15 cellular contexts compared by ENCODE assay signal in genomic region chr2:75716406-75716805, GRCh38. TPM values are rescaled to one million over a fixed set of nuclear protein-coding genes. Genes with fewer than 3 reads are reported as not detected.
DNase-seq lines count a peak whose midpoint lies in the region; ATAC-seq and TF ChIP-seq lines count a peak whose summit lies in the region.
"Had no signal": no experiment of that assay in that cellular context is flagged by ENCODE, and none has a peak within 500 bp of the region (broad histone marks: within the 10 kb centered on the region; RNA-seq: fewer than 3 reads in every experiment).

No MANE protein-coding gene starts in this region.

- H3K9me3 ChIP-seq in sigmoid colon, result no peaks in the 10 kb centered on the region

- H3K27ac ChIP-seq in dorsolateral prefrontal cortex, result no peak overlapping the region
- no peak overlapping the region for H3K27ac ChIP-seq in sigmoid colon
- H3K27ac ChIP-seq: hepatocyte had no signal

- TF ChIP-seq POLR2A in sigmoid colon (IDR thresholded peaks at IDR 0.05), result no peak

- ATAC-seq in HG02571 (IDR thresholded peaks at IDR 0.05; ENCODE audit: unreplicated experiment), result no peak
- ATAC-seq: activated T-helper 17 cell treated with anti-CD3 and anti-CD28 coated beads, Interleukin-2, amount 50 U/mL, for 72 hours had no signal

- no peaks in the 10 kb centered on the region for H3K36me3 ChIP-seq in sigmoid colon

- WGBS in sigmoid colon, 2 donors, result 61 to 74% methylated on average over 3 of the region's 3 CpGs

- H3K4me3 ChIP-seq in dorsolateral prefrontal cortex (no peak overlapping the region), sigmoid colon (no peak overlapping the region)
- H3K4me3 ChIP-seq: hepatocyte had no signal

- no peak for TF ChIP-seq EP300 in sigmoid colon (IDR thresholded peaks at IDR 0.05)

- no peaks in the 10 kb centered on the region for H3K27me3 ChIP-seq in dorsolateral prefrontal cortex
- H3K27me3 ChIP-seq in sigmoid colon, result no peaks in the 10 kb centered on the region
- H3K27me3 ChIP-seq: hepatocyte had no signal

- peaks cover 0 to 2% (median under 1%) of the 10 kb centered on the region in 4 donors for H3K4me1 ChIP-seq in sigmoid colon

- intact Hi-C loops in dorsolateral prefrontal cortex (cut with DNase I), result no loop called here
- intact Hi-C loops in sigmoid colon (cut with DNase I), result no loop called here

- TF ChIP-seq CTCF in dorsolateral prefrontal cortex (IDR thresholded peaks at IDR 0.05 in 54 of 56, conservative IDR thresholded peaks at IDR 0.05 in 2 of 56; ENCODE audit: low read depth in 1 of 56, partially characterized antibody in 56 of 56) (peak in 54 of 56 donors; percentile 22 to 74 (median 42)), sigmoid colon (IDR thresholded peaks at IDR 0.05) (no peak)

- DNase-seq in NCI-H2171 treated with DMSO at 0.1 percent for 48 hours (lab: John Stamatoyannopoulos, UW) (peak; percentile 2), NCI-H2171 (lab: John Stamatoyannopoulos, UW) (no peak), NCI-H69 (lab: John Stamatoyannopoulos, UW) (peak; percentile 13), dorsolateral prefrontal cortex (no peak), putamen (ENCODE audit: low spot score) (peak; percentile 40), sigmoid colon (no peak), middle frontal gyrus (ENCODE audit: extremely low spot score, low spot score) (no peak)
- DNase-seq: endodermal cell; H9; NCI-H2029; stimulated activated CD8-positive, alpha-beta memory T cell treated with anti-CD3 and anti-CD28 coated beads, Interleukin-4, amount 100 ng/mL, for 48 hours; T-helper 1 cell had no signal

RNA-seq across cellular contexts. Expression of gene GCFC2, which starts 5.7 kb away (rescaled TPM):
- 10 to 100 TPM; 13.9 to 35.4 (median 22.0) TPM for total RNA-seq in dorsolateral prefrontal cortex
- 10 to 100 TPM; 22.2 to 35.5 (median 29.4) TPM for total RNA-seq in sigmoid colon
- polyA plus RNA-seq in sigmoid colon, result 10 to 100 TPM in 2 of 3 donors, 1 to 10 TPM in 1; 8.1 to 15.0 (median 10.6) TPM

Comparison
In these comparisons a context has a peak if more than half of its experiments do, and no peak if none do; other contexts are left out.
1. DNase-seq: peak in NCI-H2171 treated with DMSO at 0.1 percent for 48 hours (single experiment), NCI-H69 (single experiment) and putamen (single experiment); none in NCI-H2171 (single experiment), dorsolateral prefrontal cortex (0 of 10), sigmoid colon (single experiment) and middle frontal gyrus (single experiment).
2. CTCF ChIP-seq: peak in dorsolateral prefrontal cortex (54 of 56); none in sigmoid colon (0 of 4).